ENCODE assay signal across 18 cellular contexts in the genomic region with DNA sequence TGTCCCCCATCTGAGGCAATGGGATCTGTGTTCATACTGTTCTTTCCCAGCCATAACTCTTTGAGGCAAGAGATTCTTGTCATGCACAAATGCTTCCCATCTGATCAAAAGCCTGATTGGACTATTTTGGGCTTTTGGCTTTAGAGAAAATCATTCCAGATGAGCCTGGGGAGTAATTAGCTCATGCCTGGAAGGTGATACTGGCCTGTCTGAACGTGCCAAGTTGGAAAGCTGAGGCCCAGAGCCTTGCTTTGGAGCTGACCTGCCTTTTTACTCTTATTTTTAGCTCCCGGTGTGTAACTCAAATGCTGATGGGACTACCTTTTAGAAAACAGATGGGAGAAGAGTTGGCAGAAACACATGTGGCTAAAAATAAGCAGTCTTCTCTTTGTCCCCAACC.
A peak's percentile ranks its signal among the peaks of the same experiment; 100 is the strongest.
DNase-seq lines count a peak whose midpoint lies in the region; ATAC-seq and TF ChIP-seq lines count a peak whose summit lies in the region.
"Had no signal": no experiment of that assay in that cellular context is flagged by ENCODE, and none has a peak within 500 bp of the region (broad histone marks: within the 10 kb centered on the region; RNA-seq: fewer than 3 reads in every experiment).

No MANE protein-coding gene starts in this region.

- H3K9me3 ChIP-seq in left ventricle myocardium inferior (replicated peaks) (no peaks in the 10 kb centered on the region), stomach smooth muscle (ENCODE audit: control insufficient read depth in 2 of 2, low read length in 2 of 2) (no peaks in the 10 kb centered on the region)
- H3K9me3 ChIP-seq: colonic mucosa had no signal

- H3K27ac ChIP-seq in left ventricle myocardium inferior (replicated peaks): peak overlapping the region; percentile 77
- H3K27ac ChIP-seq in stomach smooth muscle (ENCODE audit: low read length): peak overlapping the region; percentile 31
- H3K27ac ChIP-seq: C4-2B, colonic mucosa had no signal

- H3K36me3 ChIP-seq in left ventricle myocardium inferior (peaks cover 34% of the 10 kb centered on the region), stomach smooth muscle (ENCODE audit: control insufficient read depth in 2 of 2, insufficient read depth in 2 of 2, low read length in 2 of 2) (peaks cover 51 to 53% of the 10 kb centered on the region in 2 donors)
- H3K36me3 ChIP-seq: colonic mucosa had no signal

- H3K9ac ChIP-seq in stomach smooth muscle (ENCODE audit: low read length in 2 of 2): no peak overlapping the region

- ATAC-seq in HG03025 (IDR thresholded peaks at IDR 0.05; ENCODE audit: low FRiP score, unreplicated experiment): no peak
- ATAC-seq: activated naive CD8-positive, alpha-beta T cell treated with anti-CD3 and anti-CD28 coated beads, Interleukin-2, amount 50 U/mL, for 24 hours; GM23338 had no signal

- intact Hi-C loops in left ventricle myocardium inferior (cut with micrococcal nuclease): no loop called here

- DNase-seq in NCI-H446 treated with DMSO at 0.1 percent for 48 hours (lab: John Stamatoyannopoulos, UW): peak; percentile 90
- DNase-seq in cerebellar cortex (ENCODE audit: low spot score): peak; percentile 93
- no peak for DNase-seq in left ventricle myocardium inferior
- no peak for DNase-seq in UCSD-AML1 (lab: John Stamatoyannopoulos, UW; ENCODE audit: unreplicated experiment)
- no peak for DNase-seq in AG08396 (ENCODE audit: low spot score)
- DNase-seq: activated CD4-positive, alpha-beta memory T cell treated with anti-CD3 and anti-CD28 coated beads for 36 hours; activated naive CD8-positive, alpha-beta T cell treated with anti-CD3 and anti-CD28 coated beads, Interleukin-2, amount 50 U/mL, for 24 hours; colonic mucosa; DND-41; erythroblast; NCI-H1417 treated with DMSO at 0.1 percent for 48 hours; NCI-H510A treated with DMSO at 0.1 percent for 48 hours; OCI-M1; posterior cingulate gyrus had no signal

- no peak overlapping the region for H3K4me3 ChIP-seq in left ventricle myocardium inferior
- no peak overlapping the region for H3K4me3 ChIP-seq in stomach smooth muscle (ENCODE audit: low read length in 2 of 2)
- H3K4me3 ChIP-seq: colonic mucosa, GM23338 had no signal

- H3K4me1 ChIP-seq in left ventricle myocardium inferior (peaks cover 77% of the 10 kb centered on the region), stomach smooth muscle (ENCODE audit: control insufficient read depth, insufficient read depth, low read length) (peaks cover 35% of the 10 kb centered on the region)
- H3K4me1 ChIP-seq: colonic mucosa had no signal

- no peak for TF ChIP-seq CTCF in left ventricle myocardium inferior (IDR thresholded peaks at IDR 0.05; ENCODE audit: borderline replicate concordance)

- H3K27me3 ChIP-seq in left ventricle myocardium inferior (ENCODE audit: low read depth): no peaks in the 10 kb centered on the region
- H3K27me3 ChIP-seq in stomach smooth muscle (ENCODE audit: control insufficient read depth in 1 of 2, insufficient read depth in 2 of 2, low read length in 2 of 2): no peaks in the 10 kb centered on the region
- H3K27me3 ChIP-seq: colonic mucosa had no signal

Comparison
In these comparisons a context has a peak if more than half of its experiments do, and no peak if none do; other contexts are left out.
1. DNase-seq: peak in NCI-H446 treated with DMSO at 0.1 percent for 48 hours (single experiment) and cerebellar cortex (single experiment); none in left ventricle myocardium inferior (single experiment), UCSD-AML1 (single experiment) and AG08396 (single experiment).